8 cellular contexts compared by ENCODE assay signal in genomic region chr12:88242161-88242925, GRCh38.
DNase-seq lines count a peak whose midpoint lies in the region; ATAC-seq and TF ChIP-seq lines count a peak whose summit lies in the region.

No MANE protein-coding gene starts in this region.

- peak overlapping the region; percentile 96 for H3K27ac Mint-ChIP-seq in MCF 10A (ENCODE audit: low read depth, unreplicated experiment)

- peak; percentile 92 for DNase-seq in MCF 10A (ENCODE audit: unreplicated experiment)
- peak; percentile 89 for DNase-seq in retinal pigment epithelial cell (ENCODE audit: low read depth)
- DNase-seq in DMS79 treated with DMSO at 0.1 percent for 48 hours (lab: John Stamatoyannopoulos, UW), result no peak
- no peak for DNase-seq in effector CD4-positive, alpha-beta T cell
- no peak for DNase-seq in 8988T
- no peak for DNase-seq in NCI-H345 treated with DMSO at 0.1 percent for 48 hours (lab: John Stamatoyannopoulos, UW; ENCODE audit: unreplicated experiment)

- H3K4me3 Mint-ChIP-seq in MCF 10A (ENCODE audit: unreplicated experiment), result peak overlapping the region; percentile 45

- peaks cover 40% of the 10 kb centered on the region for H3K4me1 Mint-ChIP-seq in MCF 10A (ENCODE audit: insufficient read depth, unreplicated experiment)

- POLR2A ChIA-PET in MCF 10A (lab: Yijun Ruan, JAX), result interaction anchor here (0.7 to 1.7 kb wide), 5 partner anchors 11 to 566 kb away, joined by 3 to 7 read pairs (median 3); no protein-coding TSS in a partner anchor

- ATAC-seq in GM18909 (IDR thresholded peaks at IDR 0.05; ENCODE audit: poor library complexity, unreplicated experiment), result peak; percentile 49
- ATAC-seq in HG03520 (IDR thresholded peaks at IDR 0.05; ENCODE audit: unreplicated experiment), result peak; percentile 49

- no peak overlapping the region for H3K4me3 ChIP-seq in retinal pigment epithelial cell (ENCODE audit: low read length)

- no peaks in the 10 kb centered on the region for H3K9me3 Mint-ChIP-seq in MCF 10A (ENCODE audit: unreplicated experiment)

- TSS peak; percentile 99 for BruUV-seq in MCF 10A (replicated peaks; lab: Mats Ljungman, UMichigan)

- intact Hi-C loops in MCF 10A (cut with micrococcal nuclease), result loop anchor here (1.0 kb wide), 1 partner anchor 57 kb away; no protein-coding TSS in a partner anchor

- no peaks in the 10 kb centered on the region for H3K27me3 Mint-ChIP-seq in MCF 10A (ENCODE audit: insufficient read depth, unreplicated experiment)

- CTCF ChIA-PET in MCF 10A (lab: Yijun Ruan, JAX), result interaction anchor here (0.6 kb wide), 2 partner anchors 80 to 230 kb away, joined by 3 read pairs; no protein-coding TSS in a partner anchor

- TF ChIP-seq CTCF in MCF 10A (IDR thresholded peaks at IDR 0.05; ENCODE audit: unreplicated experiment), result no peak
- TF ChIP-seq CTCF in retinal pigment epithelial cell (conservative IDR thresholded peaks at IDR 0.05; ENCODE audit: low read depth, low read length), result no peak

- H3K36me3 Mint-ChIP-seq in MCF 10A (ENCODE audit: insufficient read depth, unreplicated experiment), result no peaks in the 10 kb centered on the region

Comparison
In these comparisons a context has a peak if more than half of its experiments do, and no peak if none do; other contexts are left out.
1. DNase-seq: peak in MCF 10A (single experiment) and retinal pigment epithelial cell (single experiment); none in DMS79 treated with DMSO at 0.1 percent for 48 hours (single experiment), effector CD4-positive, alpha-beta T cell (single experiment), 8988T (single experiment) and NCI-H345 treated with DMSO at 0.1 percent for 48 hours (single experiment).